21 cellular contexts compared by ENCODE assay signal in genomic region chr19:49655570-49656455, GRCh38.
"Had no signal": no experiment of that assay in that cellular context is flagged by ENCODE, and none has a peak within 500 bp of the region (broad histone marks: within the 10 kb centered on the region; RNA-seq: fewer than 3 reads in every experiment).

No MANE protein-coding gene starts in this region.

- H3K9me3 ChIP-seq: left lung, mucosa of descending colon, right atrium auricular region, suprapubic skin had no signal

- H3K27me3 Mint-ChIP-seq: activated CD8-positive, alpha-beta memory T cell treated with anti-CD3 and anti-CD28 coated beads, Interleukin-2, amount 10 ng/mL, durations not matched to agents 7 days and 5 days; activated naive CD4-positive, alpha-beta T cell treated with anti-CD3 and anti-CD28 coated beads, Interleukin-2, amount 50 U/mL, for 24 hours; naive thymus-derived CD8-positive, alpha-beta T cell; progenitor cell of endocrine pancreas; stimulated activated naive CD8-positive, alpha-beta T cell treated with anti-CD3 and anti-CD28 coated beads, Interleukin-15, Interleukin-2, amounts not matched to agents 100 ng/mL and 50 ng/mL, for 24 hours; type B pancreatic cell had no signal

- H3K27me3 ChIP-seq: cardiac muscle cell, dorsolateral prefrontal cortex, left lung, right atrium auricular region, suprapubic skin had no signal

- H3K4me3 ChIP-seq: cardiac muscle cell, dorsolateral prefrontal cortex, left lung, mucosa of descending colon, right atrium auricular region, suprapubic skin had no signal

- H3K27ac ChIP-seq: cardiac muscle cell, dorsolateral prefrontal cortex, left lung, right atrium auricular region, suprapubic skin had no signal

- H3K4me3 Mint-ChIP-seq: activated CD8-positive, alpha-beta memory T cell treated with anti-CD3 and anti-CD28 coated beads, Interleukin-2, amount 10 ng/mL, durations not matched to agents 7 days and 5 days; activated naive CD4-positive, alpha-beta T cell treated with anti-CD3 and anti-CD28 coated beads, Interleukin-2, amount 50 U/mL, for 24 hours; activated T-cell treated with anti-CD3 and anti-CD28 coated beads, Interleukin-2, amount 50 U/mL, for 4 hours; naive thymus-derived CD8-positive, alpha-beta T cell; stimulated activated naive CD8-positive, alpha-beta T cell treated with anti-CD3 and anti-CD28 coated beads, Interleukin-15, Interleukin-2, amounts not matched to agents 100 ng/mL and 50 ng/mL, for 24 hours; type B pancreatic cell had no signal

- DNase-seq: activated CD4-positive, alpha-beta T cell treated with anti-CD3 and anti-CD28 coated beads, Interleukin-2, amount 50 U/mL, for 48 hours; activated CD8-positive, alpha-beta memory T cell treated with anti-CD3 and anti-CD28 coated beads, Interleukin-2, amount 10 ng/mL, durations not matched to agents 7 days and 5 days; activated effector memory CD4-positive, alpha-beta T cell treated with Interleukin-2 at 50 U/mL for 16 hours; activated T-cell treated with anti-CD3 and anti-CD28 coated beads, Interleukin-2, amount 50 U/mL, for 4 hours; dorsolateral prefrontal cortex; hippocampal formation; kidney; left lung; naive thymus-derived CD8-positive, alpha-beta T cell; small intestine; stimulated activated CD4-positive, alpha-beta T cell treated with anti-CD3 and anti-CD28 coated beads, Interleukin-4, amount 100 ng/mL, for 24 hours; T1000 had no signal

- H3K9me3 Mint-ChIP-seq: activated naive CD4-positive, alpha-beta T cell treated with anti-CD3 and anti-CD28 coated beads, Interleukin-2, amount 50 U/mL, for 24 hours; activated T-cell treated with anti-CD3 and anti-CD28 coated beads, Interleukin-2, amount 50 U/mL, for 4 hours; naive thymus-derived CD8-positive, alpha-beta T cell; stimulated activated naive CD8-positive, alpha-beta T cell treated with anti-CD3 and anti-CD28 coated beads, Interleukin-15, Interleukin-2, amounts not matched to agents 100 ng/mL and 50 ng/mL, for 24 hours; type B pancreatic cell had no signal

- ATAC-seq: activated CD8-positive, alpha-beta memory T cell treated with anti-CD3 and anti-CD28 coated beads, Interleukin-2, amount 10 ng/mL, durations not matched to agents 7 days and 5 days; activated T-cell treated with anti-CD3 and anti-CD28 coated beads, Interleukin-2, amount 50 U/mL, for 4 hours; esophagus mucosa; left lung; mucosa of descending colon; naive thymus-derived CD8-positive, alpha-beta T cell had no signal

- H3K27ac Mint-ChIP-seq: activated CD8-positive, alpha-beta memory T cell treated with anti-CD3 and anti-CD28 coated beads, Interleukin-2, amount 10 ng/mL, durations not matched to agents 7 days and 5 days; activated naive CD4-positive, alpha-beta T cell treated with anti-CD3 and anti-CD28 coated beads, Interleukin-2, amount 50 U/mL, for 24 hours; stimulated activated naive CD8-positive, alpha-beta T cell treated with anti-CD3 and anti-CD28 coated beads, Interleukin-15, Interleukin-2, amounts not matched to agents 100 ng/mL and 50 ng/mL, for 24 hours; type B pancreatic cell had no signal

- H3K4me1 ChIP-seq: left lung, right atrium auricular region, suprapubic skin had no signal
